ENCODE assay signal across 9 cellular contexts in genomic region chr16:16259968-16260367, GRCh38. TPM values are rescaled to one million over a fixed set of nuclear protein-coding genes. Genes with fewer than 3 reads are reported as not detected.
"Had no signal": no experiment of that assay in that cellular context is flagged by ENCODE, and none has a peak within 500 bp of the region (broad histone marks: within the 10 kb centered on the region; RNA-seq: fewer than 3 reads in every experiment).

No MANE protein-coding gene starts in this region.

RNA-seq across cellular contexts. Expression of gene ABCC6, which starts 36.7 kb away (rescaled TPM):
- total RNA-seq: activated B cell treated with CpG ODN at 0.5 μM for 24 hours; activated CD4-positive, alpha-beta memory T cell treated with anti-CD3 and anti-CD28 coated beads for 36 hours; activated CD4-positive, alpha-beta T cell treated with anti-CD3 and anti-CD28 coated beads, Interleukin-2, amount 10 ng/mL, durations not matched to agents 24 days and 14 days; activated CD4-positive, alpha-beta T cell treated with anti-CD3 and anti-CD28 coated beads, Interleukin-2, amount 10 ng/mL, durations not matched to agents 7 days and 5 days; activated CD8-positive, alpha-beta memory T cell treated with anti-CD3 and anti-CD28 coated beads for 36 hours; activated CD8-positive, alpha-beta T cell treated with anti-CD3 and anti-CD28 coated beads for 36 hours; activated CD8-positive, alpha-beta T cell treated with anti-CD3 and anti-CD28 coated beads, Interleukin-2, amount 10 ng/mL, durations not matched to agents 7 days and 5 days; T-helper 17 cell; T-helper 2 cell treated with Interferon-gamma antibody and Interleukin-4, amounts not matched to agents 100 ng/mL and 5 ng/mL, for 36 hours had no signal
